ENCODE assay signal across 1 cellular context in genomic region chr4:15811703-15812325, GRCh38.
TF ChIP-seq lines count a peak whose summit lies in the region.

No MANE protein-coding gene starts in this region.

TF ChIP-seq in K562, 482 proteins besides CTCF, POLR2A, EP300 and RAD21 (continued from another document):
- TF ChIP-seq ATF3 (IDR thresholded peaks at IDR 0.05) (peak; percentile 48; the same call in 1 of the 2 replicates), ATF3 (CRISPR knock-in tag; conservative IDR thresholded peaks at IDR 0.05) (no peak), PBX2 (CRISPR knock-in tag; IDR thresholded peaks at IDR 0.05; ENCODE audit: low read depth) (no peak), PBX2 (tag; conservative IDR thresholded peaks at IDR 0.05; ENCODE audit: low read depth) (no peak), ATF7 (IDR thresholded peaks at IDR 0.05) (no peak)
